ENCODE assay signal across 1 cellular context in genomic region chr11:8735094-8735493, GRCh38.
TF ChIP-seq lines count a peak whose summit lies in the region.

No MANE protein-coding gene starts in this region.

TF ChIP-seq in H1, 55 proteins besides CTCF, POLR2A, EP300 and RAD21:
- TF ChIP-seq CHD2 (IDR thresholded peaks at IDR 0.05; ENCODE audit: low read length) = no peak
- no peak for TF ChIP-seq CHD7 (IDR thresholded peaks at IDR 0.05; ENCODE audit: insufficient replicate concordance, low read length)
- no peak for TF ChIP-seq CTBP2 (IDR thresholded peaks at IDR 0.05; ENCODE audit: borderline replicate concordance, insufficient read depth, insufficient read length, low read length)
- no peak for TF ChIP-seq POU5F1 (IDR thresholded peaks at IDR 0.05; ENCODE audit: low read depth, low read length)
- TF ChIP-seq TEAD4 (IDR thresholded peaks at IDR 0.05; ENCODE audit: low read depth, low read length) = no peak
- no peak for TF ChIP-seq CBX5 (IDR thresholded peaks at IDR 0.05; ENCODE audit: low read depth, low read length)
- TF ChIP-seq CREB1 (IDR thresholded peaks at IDR 0.05) = no peak
- TF ChIP-seq MAX (IDR thresholded peaks at IDR 0.05) = no peak
TF ChIP-seq in H1: peak in this region for 0.
